7 cellular contexts compared by ENCODE assay signal in the genomic region with DNA sequence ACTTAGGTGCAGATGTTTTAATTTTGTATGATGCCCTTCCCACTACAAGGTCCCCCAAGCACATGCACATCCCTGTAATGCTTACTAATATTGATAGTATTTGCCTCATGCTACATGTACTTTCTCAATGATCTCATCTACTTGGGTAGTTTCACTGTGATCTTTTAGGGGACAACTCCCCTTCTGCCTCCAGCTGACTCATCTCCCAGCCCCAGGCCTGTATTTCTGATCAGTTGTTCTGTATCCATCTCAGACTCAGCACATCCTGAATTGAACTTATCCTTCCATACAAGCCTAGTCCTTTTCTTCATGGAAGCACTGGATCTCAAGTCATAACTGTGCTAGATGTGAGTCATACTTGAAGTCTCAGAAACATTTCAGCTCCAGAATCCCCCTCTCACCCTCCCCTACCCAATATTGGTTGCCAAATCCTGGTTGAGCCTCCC. TPM values are rescaled to one million over a fixed set of nuclear protein-coding genes. Genes with fewer than 3 reads are reported as not detected.
DNase-seq lines count a peak whose midpoint lies in the region; ATAC-seq and TF ChIP-seq lines count a peak whose summit lies in the region.

No MANE protein-coding gene starts in this region.

- H3K27me3 ChIP-seq in GM23248 (replicated peaks; ENCODE audit: insufficient read depth) = no peaks in the 10 kb centered on the region
- no peaks in the 10 kb centered on the region for H3K27me3 ChIP-seq in IMR-90 (ENCODE audit: control insufficient read depth, insufficient read depth, low read length)
- H3K27me3 ChIP-seq in osteoblast (ENCODE audit: insufficient read depth, low read length) = no peaks in the 10 kb centered on the region
- no peaks in the 10 kb centered on the region for H3K27me3 ChIP-seq in naive thymus-derived CD4-positive, alpha-beta T cell (ENCODE audit: control insufficient read depth in 2 of 2, insufficient read depth in 2 of 2, low read length in 2 of 2)

- peaks cover 0 to 15% (median 0%) of the 10 kb centered on the region in 7 donors for H3K4me1 Mint-ChIP-seq in naive thymus-derived CD4-positive, alpha-beta T cell

- H3K9me3 ChIP-seq in GM23248 (ENCODE audit: low read depth) (no peaks in the 10 kb centered on the region), IMR-90 (ENCODE audit: control insufficient read depth, insufficient read depth, low read length) (no peaks in the 10 kb centered on the region), osteoblast (ENCODE audit: low read depth, low read length) (no peaks in the 10 kb centered on the region), OCI-LY7 (ENCODE audit: low read length) (no peaks in the 10 kb centered on the region)
- H3K9me3 ChIP-seq in naive thymus-derived CD4-positive, alpha-beta T cell (ENCODE audit: control insufficient read depth in 2 of 3, low read length in 3 of 3) = no peaks in the 10 kb centered on the region

- H3K4me1 ChIP-seq in GM23248 (ENCODE audit: insufficient read depth) (peaks cover 16% of the 10 kb centered on the region), IMR-90 (ENCODE audit: control insufficient read depth, insufficient read depth, low read length) (peaks cover 1% of the 10 kb centered on the region; the same call in 1 of the 2 replicates), osteoblast (ENCODE audit: insufficient read depth, low read length) (peaks cover 3% of the 10 kb centered on the region), OCI-LY7 (ENCODE audit: insufficient read depth, low read length, poor library complexity, severe bottlenecking) (no peaks in the 10 kb centered on the region)
- no peaks in the 10 kb centered on the region for H3K4me1 ChIP-seq in naive thymus-derived CD4-positive, alpha-beta T cell (ENCODE audit: control insufficient read depth in 2 of 2, insufficient read depth in 2 of 2, low read length in 2 of 2)

- DNase-seq in GM23248 = peak; percentile 68
- DNase-seq in IMR-90 = peak; percentile 59
- DNase-seq in osteoblast (ENCODE audit: insufficient read length, low spot score, missing footprints) = peak; percentile 86
- no peak for DNase-seq in SW 1271 (lab: John Stamatoyannopoulos, UW)
- DNase-seq in OCI-LY7 (ENCODE audit: low spot score) = no peak
- DNase-seq in naive thymus-derived CD4-positive, alpha-beta T cell = no peak

- H3K9ac ChIP-seq in GM23248 (no peak overlapping the region), IMR-90 (ENCODE audit: low read depth, low read length) (no peak overlapping the region)

- H2BK20ac ChIP-seq in IMR-90 (ENCODE audit: low read depth, low read length) = no peak overlapping the region; the same call in 1 of the 2 replicates

- no peak overlapping the region for H2BK120ac ChIP-seq in IMR-90 (ENCODE audit: low read depth, low read length)

- H3K79me1 ChIP-seq in IMR-90 (ENCODE audit: low read depth in 1 of 2, low read length in 2 of 2) = no peaks in the 10 kb centered on the region

- H2AK9ac ChIP-seq in IMR-90 (replicated peaks; ENCODE audit: low read depth, low read length, poor library complexity) = no peak overlapping the region

- H2BK15ac ChIP-seq in IMR-90 (ENCODE audit: low read depth, low read length) = no peak overlapping the region

- no peak overlapping the region for H3K56ac ChIP-seq in IMR-90 (ENCODE audit: extremely low read depth, insufficient read depth, low read length)

- peak overlapping the region in 1 of 2 experiments; percentile 36; a peak in 1 of 4 replicates for H4K8ac ChIP-seq in IMR-90 (ENCODE audit: low read depth in 2 of 2, low read length in 2 of 2)

- H3K4ac ChIP-seq in IMR-90 (ENCODE audit: low read depth, low read length) = no peak overlapping the region

- CTCF ChIA-PET in IMR-90 (lab: Yijun Ruan, JAX) (no interaction called here), OCI-LY7 (lab: Charles Lee; ENCODE audit: unreplicated experiment) (no interaction called here)
- CTCF ChIA-PET in naive thymus-derived CD4-positive, alpha-beta T cell (lab: Charles Lee) = no interaction called here

- H3K36me3 Mint-ChIP-seq in naive thymus-derived CD4-positive, alpha-beta T cell = peaks cover 0 to 1% (median 0%) of the 10 kb centered on the region in 5 donors

- H3K36me3 ChIP-seq in GM23248 (ENCODE audit: low read depth) = no peaks in the 10 kb centered on the region
- no peaks in the 10 kb centered on the region for H3K36me3 ChIP-seq in IMR-90 (ENCODE audit: control insufficient read depth, insufficient read depth, low read length)
- H3K36me3 ChIP-seq in osteoblast (ENCODE audit: insufficient read depth, low read length) = no peaks in the 10 kb centered on the region
- H3K36me3 ChIP-seq in OCI-LY7 (ENCODE audit: insufficient read depth, low read length) = no peaks in the 10 kb centered on the region
- H3K36me3 ChIP-seq in naive thymus-derived CD4-positive, alpha-beta T cell (ENCODE audit: control insufficient read depth in 2 of 3, insufficient read depth in 3 of 3, low read length in 3 of 3) = no peaks in the 10 kb centered on the region

- H3K27ac ChIP-seq in GM23248 (peak overlapping the region; percentile 53), IMR-90 (ENCODE audit: insufficient read depth, low read length) (no peak overlapping the region), osteoblast (ENCODE audit: low read depth, low read length) (no peak overlapping the region), OCI-LY7 (ENCODE audit: low read depth, low read length, poor library complexity, severe bottlenecking) (no peak overlapping the region)
- no peak overlapping the region for H3K27ac ChIP-seq in naive thymus-derived CD4-positive, alpha-beta T cell (ENCODE audit: low read depth, low read length)

- no peak for TF ChIP-seq CTCF in IMR-90 (conservative IDR thresholded peaks at IDR 0.05; ENCODE audit: low read depth, low read length)
- TF ChIP-seq CTCF in osteoblast (IDR thresholded peaks at IDR 0.05; ENCODE audit: extremely low read depth, low read depth, low read length) = no peak
- TF ChIP-seq CTCF in OCI-LY7 (conservative IDR thresholded peaks at IDR 0.05; ENCODE audit: low read length) = no peak

- H4K20me1 ChIP-seq in GM23248 (ENCODE audit: insufficient read depth) (no peaks in the 10 kb centered on the region), IMR-90 (ENCODE audit: insufficient read depth, low read length) (no peaks in the 10 kb centered on the region), osteoblast (ENCODE audit: insufficient read depth, low read length) (no peaks in the 10 kb centered on the region), OCI-LY7 (ENCODE audit: insufficient read depth, low read length) (no peaks in the 10 kb centered on the region)

- H3K23ac ChIP-seq in IMR-90 (ENCODE audit: low read depth, low read length) = no peak overlapping the region

- BruUV-seq in IMR-90 (replicated peaks; lab: Mats Ljungman, UMichigan) (no TSS peak), OCI-LY7 (replicated peaks; lab: Mats Ljungman, UMichigan) (no TSS peak)

- TF ChIP-seq RAD21 in IMR-90 (IDR thresholded peaks at IDR 0.05; ENCODE audit: low read length) = no peak

- in situ Hi-C loops in GM23248 (cut with MboI) = no loop called here
- in situ Hi-C loops in IMR-90 (cut with MboI; ENCODE audit: low sequenced_read_pairs) = no loop called here

- H2AFZ ChIP-seq in GM23248 (no peak overlapping the region), IMR-90 (replicated peaks; ENCODE audit: low read length, poor library complexity) (no peak overlapping the region), osteoblast (ENCODE audit: low read length) (peak overlapping the region; percentile 2), OCI-LY7 (ENCODE audit: low read length) (no peak overlapping the region)

- H3K4me3 ChIP-seq in GM23248 (no peak overlapping the region), IMR-90 (ENCODE audit: insufficient read depth, low read depth, low read length) (no peak overlapping the region), osteoblast (ENCODE audit: insufficient read depth, low read length) (no peak overlapping the region), OCI-LY7 (ENCODE audit: low read depth, low read length, poor library complexity, severe bottlenecking) (no peak overlapping the region)
- no peak overlapping the region for H3K4me3 ChIP-seq in naive thymus-derived CD4-positive, alpha-beta T cell (ENCODE audit: low read length)

- POLR2A ChIA-PET in IMR-90 (lab: Charles Lee; ENCODE audit: unreplicated experiment) (no interaction called here), OCI-LY7 (lab: Charles Lee) (no interaction called here)
- POLR2A ChIA-PET in naive thymus-derived CD4-positive, alpha-beta T cell (lab: Charles Lee) = no interaction called here

- no peak overlapping the region for H3K18ac ChIP-seq in IMR-90 (ENCODE audit: low read depth, low read length)

- H3K9me2 ChIP-seq in GM23248 (ENCODE audit: insufficient read depth) (peaks cover 6% of the 10 kb centered on the region; the same call in 1 of the 2 replicates), OCI-LY7 (ENCODE audit: insufficient read depth, low read length) (no peaks in the 10 kb centered on the region)

- peak overlapping the region; percentile 29 for H3K4me2 ChIP-seq in GM23248 (ENCODE audit: unreplicated experiment)
- H3K4me2 ChIP-seq in IMR-90 (ENCODE audit: low read depth, low read length) = no peak overlapping the region
- no peak overlapping the region for H3K4me2 ChIP-seq in osteoblast (ENCODE audit: insufficient read depth, low read length)
- H3K4me2 ChIP-seq in OCI-LY7 (ENCODE audit: low read length) = no peak overlapping the region

- no peak overlapping the region for H2AK5ac ChIP-seq in IMR-90 (ENCODE audit: low read depth, low read length)

- peak overlapping the region; percentile 1 for H2BK5ac ChIP-seq in IMR-90 (ENCODE audit: low read depth, low read length, poor library complexity, severe bottlenecking)

- H3F3A ChIP-seq in GM23248 (ENCODE audit: insufficient read depth) = peaks cover 24% of the 10 kb centered on the region

- no peak overlapping the region for H3K4me3 Mint-ChIP-seq in naive thymus-derived CD4-positive, alpha-beta T cell

- ATAC-seq in GM18907 (IDR thresholded peaks at IDR 0.05; ENCODE audit: unreplicated experiment) (peak; percentile 98), IMR-90 (ENCODE audit: low read depth) (peak; percentile 37)
- ATAC-seq in naive thymus-derived CD4-positive, alpha-beta T cell = no peak

- H4K91ac ChIP-seq in IMR-90 (ENCODE audit: insufficient read depth, low read depth, low read length) = 0 out of 2 replicates have a peak overlapping the region, but pooled peaks have one; percentile 5

- TF ChIP-seq POLR2A in IMR-90 (IDR thresholded peaks at IDR 0.05; ENCODE audit: low read depth, low read length) = no peak

- intact Hi-C loops in IMR-90 (cut with micrococcal nuclease) = no loop called here
- intact Hi-C loops in OCI-LY7 (cut with micrococcal nuclease; ENCODE audit: unreplicated experiment) = no loop called here
- intact Hi-C loops in naive thymus-derived CD4-positive, alpha-beta T cell (cut with micrococcal nuclease) = no loop called here

- H3K14ac ChIP-seq in IMR-90 (replicated peaks; ENCODE audit: low read depth, low read length) = 0 out of 2 replicates have a peak overlapping the region, but pooled peaks have one; percentile 23

- H4K5ac ChIP-seq in IMR-90 (ENCODE audit: low read depth, low read length) = no peak overlapping the region

- no peaks in the 10 kb centered on the region for H3K9me3 Mint-ChIP-seq in naive thymus-derived CD4-positive, alpha-beta T cell

- H3K27me3 Mint-ChIP-seq in naive thymus-derived CD4-positive, alpha-beta T cell = peaks cover 0 to 14% (median 6%) of the 10 kb centered on the region in 5 donors

- peaks cover 5% of the 10 kb centered on the region; the same call in 1 of the 2 replicates for H3K9me1 ChIP-seq in IMR-90 (ENCODE audit: insufficient read depth, low read length)

- H3K27ac Mint-ChIP-seq in naive thymus-derived CD4-positive, alpha-beta T cell = peak overlapping the region in 2 of 9 donors; percentile 3

- dilution Hi-C loops in IMR-90 (cut with HindIII; ENCODE audit: low sequenced_read_pairs, unreplicated experiment) = no loop called here

- H3K79me2 ChIP-seq in GM23248 (ENCODE audit: insufficient read depth) = no peaks in the 10 kb centered on the region
- H3K79me2 ChIP-seq in osteoblast (ENCODE audit: insufficient read depth, low read length) = no peaks in the 10 kb centered on the region
- no peaks in the 10 kb centered on the region for H3K79me2 ChIP-seq in OCI-LY7 (ENCODE audit: insufficient read depth, low read depth, low read length)

RNA-seq across cellular contexts. Expression of a gene that starts 49.4 kb away (rescaled TPM):
- total RNA-seq in GM23248 (2014; rRNA removed; shearing (Covaris generic)) = 35.2 and 59.4 TPM in 2 replicates
- 15.8 and 18.2 TPM in 2 replicates for polyA plus RNA-seq in GM23248 (2016; fragmentation: Nextera tagmentation; extraction: Ambion mirVana)
- 42.3 and 43.0 TPM in 2 replicates for total RNA-seq in IMR-90 (2012; rRNA removed)
- polyA plus RNA-seq in IMR-90 (2012; rRNA removed) = 12.3 and 12.9 TPM in 2 replicates
- 2.9 and 3.1 TPM in 2 replicates for polyA plus RNA-seq in IMR-90 (2012; cell fraction: cytosol; rRNA removed)
- 5.9 and 22.2 TPM in 2 replicates for polyA plus RNA-seq in IMR-90 (2012; cell fraction: nucleus; rRNA removed; ENCODE audit: low replicate concordance)
- total RNA-seq in osteoblast = 40.5 and 47.4 TPM in 2 replicates
- total RNA-seq in OCI-LY7 (2014; rRNA removed; shearing (Covaris generic)) = 37.0 and 45.6 TPM in 2 replicates
- total RNA-seq in OCI-LY7 (2022) = 51.9 and 58.7 TPM in 2 replicates
- total RNA-seq in naive thymus-derived CD4-positive, alpha-beta T cell = 10 to 100 TPM; 60.9 to 67.0 (median 62.7) TPM
- polyA plus RNA-seq in naive thymus-derived CD4-positive, alpha-beta T cell = 10 to 100 TPM; 23.7 to 31.3 TPM

Comparison
In these comparisons a context has a peak if more than half of its experiments do, and no peak if none do; other contexts are left out.
1. DNase-seq: peak in GM23248 (single experiment), IMR-90 (single experiment) and osteoblast (single experiment); none in SW 1271 (0 of 2), OCI-LY7 (single experiment) and naive thymus-derived CD4-positive, alpha-beta T cell (0 of 9).